In genomic region chr1:225694151-225694603, GRCh38 we compare ENCODE assay signal across 1 cellular context.
TF ChIP-seq lines count a peak whose summit lies in the region.

No MANE protein-coding gene starts in this region.

TF ChIP-seq in HepG2, 621 proteins besides CTCF, POLR2A, EP300 and RAD21 (continued from another document and continues in another):
- TF ChIP-seq ARID4A (CRISPR knock-in tag; IDR thresholded peaks at IDR 0.05; ENCODE audit: borderline replicate concordance) (no peak; the same call in 1 of the 2 replicates), ZNF792 (CRISPR knock-in tag; IDR thresholded peaks at IDR 0.05) (peak; percentile 60; the same call in 1 of the 2 replicates), SP140L (CRISPR knock-in tag; IDR thresholded peaks at IDR 0.05; ENCODE audit: borderline replicate concordance) (no peak), HHEX (CRISPR knock-in tag; IDR thresholded peaks at IDR 0.05) (peak; percentile 63; the same call in 1 of the 2 replicates), ZNF20 (CRISPR knock-in tag; IDR thresholded peaks at IDR 0.05) (no peak), ZHX1 (CRISPR knock-in tag; IDR thresholded peaks at IDR 0.05; ENCODE audit: low read depth) (no peak), RBM39 (IDR thresholded peaks at IDR 0.05; ENCODE audit: low read depth, low read length, poor library complexity, severe bottlenecking) (no peak), ZNF292 (CRISPR knock-in tag; IDR thresholded peaks at IDR 0.05; ENCODE audit: borderline replicate concordance, low read depth) (peak; percentile 75; the same call in 1 of the 2 replicates), ELF1 (CRISPR knock-in tag; IDR thresholded peaks at IDR 0.05) (peak; percentile 63), MYC (CRISPR knock-in tag; IDR thresholded peaks at IDR 0.05; ENCODE audit: borderline replicate concordance) (no peak), ZSCAN25 (CRISPR knock-in tag; IDR thresholded peaks at IDR 0.05) (no peak), ZNF281 (CRISPR knock-in tag; IDR thresholded peaks at IDR 0.05; ENCODE audit: borderline replicate concordance) (peak; percentile 11; the same call in 1 of the 2 replicates), MED13 (CRISPR knock-in tag; IDR thresholded peaks at IDR 0.05) (no peak), SRSF1 (optimal IDR thresholded peaks at IDR 0.05; ENCODE audit: low read depth, low read length) (no peak), YEATS2 (CRISPR knock-in tag; IDR thresholded peaks at IDR 0.05; ENCODE audit: borderline replicate concordance) (0 out of 2 replicates have a peak, but pooled peaks have one; percentile 34), THRA (CRISPR knock-in tag; IDR thresholded peaks at IDR 0.05; ENCODE audit: borderline replicate concordance) (peak; percentile 99), NFAT5 (CRISPR knock-in tag; IDR thresholded peaks at IDR 0.05) (no peak), ELF3 (CRISPR knock-in tag; IDR thresholded peaks at IDR 0.05) (peak; percentile 100), ARID5B (CRISPR knock-in tag; IDR thresholded peaks at IDR 0.05) (peak; percentile 93), ZNF782 (CRISPR knock-in tag; IDR thresholded peaks at IDR 0.05; ENCODE audit: borderline replicate concordance) (no peak), TARDBP (CRISPR knock-in tag; IDR thresholded peaks at IDR 0.05) (peak; percentile 62; the same call in 1 of the 2 replicates), ISX (CRISPR knock-in tag; conservative IDR thresholded peaks at IDR 0.05) (no peak), ZNF644 (CRISPR knock-in tag; IDR thresholded peaks at IDR 0.05; ENCODE audit: low read depth) (peak; percentile 68; the same call in 1 of the 2 replicates), MEIS2 (CRISPR knock-in tag; IDR thresholded peaks at IDR 0.05) (no peak), HINFP (CRISPR knock-in tag; IDR thresholded peaks at IDR 0.05; ENCODE audit: low read depth) (no peak), GATA4 (IDR thresholded peaks at IDR 0.05; ENCODE audit: borderline replicate concordance, low read depth) (peak; percentile 95), CERS6 (CRISPR knock-in tag; IDR thresholded peaks at IDR 0.05) (no peak), ZNF12 (CRISPR knock-in tag; IDR thresholded peaks at IDR 0.05) (peak; percentile 95), KAT8 (CRISPR knock-in tag; IDR thresholded peaks at IDR 0.05) (peak; percentile 73), NCOA2 (CRISPR knock-in tag; IDR thresholded peaks at IDR 0.05) (peak; percentile 91)
